Comparison of ENCODE assay signal across 33 cellular contexts in the genomic region with DNA sequence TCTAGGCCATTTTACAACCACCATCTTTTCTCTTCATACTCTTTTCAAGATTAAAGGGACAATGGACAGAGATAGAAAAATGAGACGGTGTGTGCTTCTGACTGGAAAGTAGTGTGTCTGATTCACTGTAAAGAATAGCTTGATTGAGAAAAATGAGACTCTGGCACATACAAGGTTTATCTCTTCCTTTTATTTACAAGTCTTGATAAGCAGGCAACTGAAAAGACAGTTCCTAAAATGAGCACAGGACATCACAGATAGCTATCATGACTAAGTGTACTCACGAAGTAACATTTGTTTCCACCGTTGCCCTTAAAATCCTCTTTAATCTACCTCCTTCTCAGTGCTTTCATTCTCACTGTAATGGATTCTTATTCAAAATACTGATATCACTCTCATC.
"Had no signal": no experiment of that assay in that cellular context is flagged by ENCODE, and none has a peak within 500 bp of the region (broad histone marks: within the 10 kb centered on the region; RNA-seq: fewer than 3 reads in every experiment).

No MANE protein-coding gene starts in this region.

- H3K27ac Mint-ChIP-seq: activated B cell treated with CpG ODN at 0.5 μM for 24 hours; activated CD8-positive, alpha-beta memory T cell treated with anti-CD3 and anti-CD28 coated beads, Interleukin-2, amount 10 ng/mL, durations not matched to agents 7 days and 5 days; activated CD8-positive, alpha-beta T cell treated with anti-CD3 and anti-CD28 coated beads, Interleukin-2, amount 10 ng/mL, durations not matched to agents 7 days and 5 days; activated naive CD4-positive, alpha-beta T cell treated with anti-CD3 and anti-CD28 coated beads for 36 hours; activated naive CD4-positive, alpha-beta T cell treated with anti-CD3 and anti-CD28 coated beads, Interleukin-2, amount 50 U/mL, for 24 hours; activated naive CD8-positive, alpha-beta T cell treated with anti-CD3 and anti-CD28 coated beads, Interleukin-2, amount 10 ng/mL, durations not matched to agents 7 days and 5 days; activated T-helper 1 cell treated with anti-CD3 and anti-CD28 coated beads, Interleukin-12 subunit alpha, Interleukin-12 subunit beta, Interleukin-2, Interleukin-4 antibody, amounts not matched to agents 30 ng/mL and 10 ng/mL and 1 ng/mL, durations not matched to agents 14 hours and 24 hours and 36 hours; activated T-helper 2 cell treated with anti-CD3 and anti-CD28 coated beads, Interferon-gamma antibody, Interleukin-2, Interleukin-4, amounts not matched to agents 10 μg/mL and 5 μg/mL and 100 μg/mL, durations not matched to agents 14 hours and 24 hours and 36 hours; brain; T-helper 17 cell; T-helper 2 cell treated with Interferon-gamma antibody and Interleukin-4, amounts not matched to agents 5 μg/mL and 100 μg/mL, for 36 hours had no signal

- H3K36me3 Mint-ChIP-seq: activated CD8-positive, alpha-beta memory T cell treated with anti-CD3 and anti-CD28 coated beads, Interleukin-2, amount 10 ng/mL, durations not matched to agents 7 days and 5 days; activated naive CD4-positive, alpha-beta T cell treated with anti-CD3 and anti-CD28 coated beads, Interleukin-2, amount 50 U/mL, for 24 hours; activated naive CD8-positive, alpha-beta T cell treated with anti-CD3 and anti-CD28 coated beads, Interleukin-2, amount 10 ng/mL, durations not matched to agents 7 days and 5 days; brain had no signal

- H3K4me1 Mint-ChIP-seq: activated B cell treated with CpG ODN at 0.5 μM for 24 hours; activated CD8-positive, alpha-beta memory T cell treated with anti-CD3 and anti-CD28 coated beads, Interleukin-2, amount 10 ng/mL, durations not matched to agents 7 days and 5 days; activated naive CD4-positive, alpha-beta T cell treated with anti-CD3 and anti-CD28 coated beads, Interleukin-2, amount 50 U/mL, for 24 hours; activated naive CD8-positive, alpha-beta T cell treated with anti-CD3 and anti-CD28 coated beads, Interleukin-2, amount 10 ng/mL, durations not matched to agents 7 days and 5 days; brain; T-helper 17 cell had no signal

- H3K4me3 ChIP-seq: ascending aorta, breast epithelium, cardiac muscle cell, colonic mucosa, esophagus muscularis mucosa, gastroesophageal sphincter, heart right ventricle had no signal

- H3K27me3 ChIP-seq: ascending aorta, breast epithelium, cardiac muscle cell, colonic mucosa, esophagus muscularis mucosa, gastroesophageal sphincter, heart right ventricle had no signal

- H3K36me3 ChIP-seq: ascending aorta, breast epithelium, cardiac muscle cell, colonic mucosa, esophagus muscularis mucosa, gastroesophageal sphincter, heart right ventricle, WERI-Rb-1 had no signal

- H3K9me3 Mint-ChIP-seq: activated B cell treated with CpG ODN at 0.5 μM for 24 hours; activated naive CD4-positive, alpha-beta T cell treated with anti-CD3 and anti-CD28 coated beads for 36 hours; activated naive CD4-positive, alpha-beta T cell treated with anti-CD3 and anti-CD28 coated beads, Interleukin-2, amount 50 U/mL, for 24 hours; activated naive CD8-positive, alpha-beta T cell treated with anti-CD3 and anti-CD28 coated beads, Interleukin-2, amount 10 ng/mL, durations not matched to agents 7 days and 5 days; activated T-helper 1 cell treated with anti-CD3 and anti-CD28 coated beads, Interleukin-12 subunit alpha, Interleukin-12 subunit beta, Interleukin-2, Interleukin-4 antibody, amounts not matched to agents 30 ng/mL and 10 ng/mL and 1 ng/mL, durations not matched to agents 14 hours and 24 hours and 36 hours; activated T-helper 2 cell treated with anti-CD3 and anti-CD28 coated beads, Interferon-gamma antibody, Interleukin-2, Interleukin-4, amounts not matched to agents 10 μg/mL and 5 μg/mL and 100 μg/mL, durations not matched to agents 14 hours and 24 hours and 36 hours; brain; T-helper 2 cell treated with Interferon-gamma antibody and Interleukin-4, amounts not matched to agents 5 μg/mL and 100 μg/mL, for 36 hours had no signal

- H3K4me3 Mint-ChIP-seq: activated B cell treated with CpG ODN at 0.5 μM for 24 hours; activated CD8-positive, alpha-beta memory T cell treated with anti-CD3 and anti-CD28 coated beads, Interleukin-2, amount 10 ng/mL, durations not matched to agents 7 days and 5 days; activated CD8-positive, alpha-beta T cell treated with anti-CD3 and anti-CD28 coated beads, Interleukin-2, amount 10 ng/mL, durations not matched to agents 7 days and 5 days; activated naive CD4-positive, alpha-beta T cell treated with anti-CD3 and anti-CD28 coated beads for 36 hours; activated naive CD4-positive, alpha-beta T cell treated with anti-CD3 and anti-CD28 coated beads, Interleukin-2, amount 50 U/mL, for 24 hours; activated naive CD8-positive, alpha-beta T cell treated with anti-CD3 and anti-CD28 coated beads, Interleukin-2, amount 10 ng/mL, durations not matched to agents 7 days and 5 days; activated T-helper 1 cell treated with anti-CD3 and anti-CD28 coated beads, Interleukin-12 subunit alpha, Interleukin-12 subunit beta, Interleukin-2, Interleukin-4 antibody, amounts not matched to agents 30 ng/mL and 10 ng/mL and 1 ng/mL, durations not matched to agents 14 hours and 24 hours and 36 hours; brain; T-helper 17 cell; T-helper 2 cell treated with Interferon-gamma antibody and Interleukin-4, amounts not matched to agents 5 μg/mL and 100 μg/mL, for 36 hours had no signal

- H3K27me3 Mint-ChIP-seq: activated B cell treated with CpG ODN at 0.5 μM for 24 hours; activated CD8-positive, alpha-beta memory T cell treated with anti-CD3 and anti-CD28 coated beads, Interleukin-2, amount 10 ng/mL, durations not matched to agents 7 days and 5 days; activated naive CD4-positive, alpha-beta T cell treated with anti-CD3 and anti-CD28 coated beads, Interleukin-2, amount 50 U/mL, for 24 hours; activated naive CD8-positive, alpha-beta T cell treated with anti-CD3 and anti-CD28 coated beads, Interleukin-2, amount 10 ng/mL, durations not matched to agents 7 days and 5 days; brain; T-helper 17 cell had no signal

- DNase-seq: activated B cell treated with CpG ODN at 0.5 μM for 24 hours; activated CD4-positive, alpha-beta T cell treated with anti-CD3 and anti-CD28 coated beads for 48 hours; activated CD4-positive, alpha-beta T cell treated with anti-CD3 and anti-CD28 coated beads, Interleukin-2, amount 50 U/mL, for 1 hour; activated CD4-positive, alpha-beta T cell treated with anti-CD3 and anti-CD28 coated beads, Interleukin-2, amount 50 U/mL, for 48 hours; activated CD8-positive, alpha-beta memory T cell treated with anti-CD3 and anti-CD28 coated beads, Interleukin-2, amount 10 ng/mL, durations not matched to agents 7 days and 5 days; activated CD8-positive, alpha-beta memory T cell treated with anti-CD3 and anti-CD28 coated beads, Interleukin-2, amount 50 U/mL, for 4 hours; activated CD8-positive, alpha-beta T cell treated with anti-CD3 and anti-CD28 coated beads, Interleukin-2, amount 10 ng/mL, durations not matched to agents 7 days and 5 days; activated effector memory CD4-positive, alpha-beta T cell treated with anti-CD3 and anti-CD28 coated beads, Interleukin-2, amount 50 U/mL, for 16 hours; activated naive CD4-positive, alpha-beta T cell treated with anti-CD3 and anti-CD28 coated beads for 36 hours; activated naive CD8-positive, alpha-beta T cell treated with anti-CD3 and anti-CD28 coated beads, Interleukin-2, amount 10 ng/mL, durations not matched to agents 7 days and 5 days; activated T-cell treated with anti-CD3 and anti-CD28 coated beads, Interleukin-2, amount 50 U/mL, for 1 hour; activated T-cell treated with anti-CD3 and anti-CD28 coated beads, Interleukin-2, amount 50 U/mL, for 48 hours; central memory CD4-positive, alpha-beta T cell; cerebellar nuclear complex; colonic mucosa; effector CD8-positive, alpha-beta T cell; erythroblast; foreskin melanocyte; heart right ventricle; T-helper 1 cell; T-helper 17 cell; T1000; WERI-Rb-1 had no signal

- H3K9me3 ChIP-seq: ascending aorta, breast epithelium, colonic mucosa, esophagus muscularis mucosa, gastroesophageal sphincter, heart right ventricle had no signal

- H3K27ac ChIP-seq: ascending aorta, breast epithelium, cardiac muscle cell, colonic mucosa, esophagus muscularis mucosa, gastroesophageal sphincter, heart right ventricle, WERI-Rb-1 had no signal

- H3K4me1 ChIP-seq: ascending aorta, breast epithelium, colonic mucosa, esophagus muscularis mucosa, gastroesophageal sphincter, heart right ventricle had no signal
